26 cellular contexts compared by ENCODE assay signal in the genomic region with DNA sequence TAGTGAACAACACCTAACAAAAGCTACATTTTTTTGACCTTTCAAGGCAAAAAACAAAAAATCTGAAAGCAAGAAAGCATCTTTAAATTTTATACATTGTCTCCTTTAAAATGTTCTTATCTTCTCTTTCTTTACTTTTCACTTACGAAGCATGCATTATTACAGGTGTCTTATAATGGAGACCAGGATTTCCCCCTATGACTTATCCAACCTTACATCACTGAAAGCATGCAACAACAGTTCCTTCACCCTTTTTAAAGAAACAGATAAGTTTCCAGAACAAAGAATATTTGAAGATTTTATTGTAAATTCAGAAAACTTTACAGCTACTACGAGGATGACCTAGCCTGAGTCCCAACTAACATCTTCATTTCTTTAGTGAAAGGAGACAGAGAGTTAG.
A peak's percentile ranks its signal among the peaks of the same experiment; 100 is the strongest.
DNase-seq lines count a peak whose midpoint lies in the region; ATAC-seq lines count a peak whose summit lies in the region.
"Had no signal": no experiment of that assay in that cellular context is flagged by ENCODE, and none has a peak within 500 bp of the region (broad histone marks: within the 10 kb centered on the region; RNA-seq: fewer than 3 reads in every experiment).

No MANE protein-coding gene starts in this region.

- ATAC-seq in activated CD4-positive, CD25-positive, alpha-beta regulatory T cell treated with anti-CD3 and anti-CD28 coated beads, Interleukin-2, amount 50 U/mL, for 24 hours = peak; percentile 76 to 79
- peak; percentile 55 for ATAC-seq in HG03066 (IDR thresholded peaks at IDR 0.05; ENCODE audit: low read depth, unreplicated experiment)
- ATAC-seq in stimulated activated naive CD8-positive, alpha-beta T cell treated with anti-CD3 and anti-CD28 coated beads, Interleukin-15, Interleukin-2, amounts not matched to agents 100 U/mL and 50 U/mL, for 24 hours = no peak
- ATAC-seq: CD8-positive, alpha-beta T cell; left ventricle myocardium superior; naive thymus-derived CD8-positive, alpha-beta T cell; upper lobe of right lung had no signal

- DNase-seq in activated CD4-positive, CD25-positive, alpha-beta regulatory T cell treated with anti-CD3 and anti-CD28 coated beads, Interleukin-2, amount 50 U/mL, for 72 hours = no peak
- DNase-seq in astrocyte of the hippocampus (ENCODE audit: low read depth, low spot score) (peak; percentile 55), renal cortical epithelial cell (ENCODE audit: low read depth) (peak; percentile 86), T-helper 9 cell (no peak), MV-4-11 (lab: John Stamatoyannopoulos, UW) (no peak)
- no peak for DNase-seq in stimulated activated naive CD8-positive, alpha-beta T cell treated with anti-CD3 and anti-CD28 coated beads, Interleukin-15, Interleukin-2, amounts not matched to agents 100 U/mL and 50 U/mL, for 24 hours
- DNase-seq: 8988T; activated CD4-positive, alpha-beta memory T cell treated with anti-CD3 and anti-CD28 coated beads, Interleukin-2, amount 10 ng/mL, durations not matched to agents 7 days and 5 days; activated effector memory CD4-positive, alpha-beta T cell treated with anti-CD3 and anti-CD28 coated beads, Interleukin-2, amount 50 U/mL, for 16 hours; CD8-positive, alpha-beta T cell; effector CD4-positive, alpha-beta T cell; foreskin melanocyte; GOT3; immature natural killer cell; left ventricle myocardium superior; naive thymus-derived CD8-positive, alpha-beta T cell; NCI-H1105; NCI-H2029; NCI-H2227 treated with DMSO at 0.1 percent for 48 hours; NCI-H82; occipital lobe; SHP77 treated with DMSO at 0.1 percent for 48 hours; SW 1271; upper lobe of right lung had no signal

Comparison
In these comparisons a context has a peak if more than half of its experiments do, and no peak if none do; other contexts are left out.
1. DNase-seq: peak in astrocyte of the hippocampus (single experiment) and renal cortical epithelial cell (single experiment); none in activated CD4-positive, CD25-positive, alpha-beta regulatory T cell treated with anti-CD3 and anti-CD28 coated beads, Interleukin-2, amount 50 U/mL, for 72 hours (single experiment), stimulated activated naive CD8-positive, alpha-beta T cell treated with anti-CD3 and anti-CD28 coated beads, Interleukin-15, Interleukin-2, amounts not matched to agents 100 U/mL and 50 U/mL, for 24 hours (single experiment), T-helper 9 cell (single experiment) and MV-4-11 (single experiment).